Comparison of ENCODE assay signal across 9 cellular contexts in the genomic region with DNA sequence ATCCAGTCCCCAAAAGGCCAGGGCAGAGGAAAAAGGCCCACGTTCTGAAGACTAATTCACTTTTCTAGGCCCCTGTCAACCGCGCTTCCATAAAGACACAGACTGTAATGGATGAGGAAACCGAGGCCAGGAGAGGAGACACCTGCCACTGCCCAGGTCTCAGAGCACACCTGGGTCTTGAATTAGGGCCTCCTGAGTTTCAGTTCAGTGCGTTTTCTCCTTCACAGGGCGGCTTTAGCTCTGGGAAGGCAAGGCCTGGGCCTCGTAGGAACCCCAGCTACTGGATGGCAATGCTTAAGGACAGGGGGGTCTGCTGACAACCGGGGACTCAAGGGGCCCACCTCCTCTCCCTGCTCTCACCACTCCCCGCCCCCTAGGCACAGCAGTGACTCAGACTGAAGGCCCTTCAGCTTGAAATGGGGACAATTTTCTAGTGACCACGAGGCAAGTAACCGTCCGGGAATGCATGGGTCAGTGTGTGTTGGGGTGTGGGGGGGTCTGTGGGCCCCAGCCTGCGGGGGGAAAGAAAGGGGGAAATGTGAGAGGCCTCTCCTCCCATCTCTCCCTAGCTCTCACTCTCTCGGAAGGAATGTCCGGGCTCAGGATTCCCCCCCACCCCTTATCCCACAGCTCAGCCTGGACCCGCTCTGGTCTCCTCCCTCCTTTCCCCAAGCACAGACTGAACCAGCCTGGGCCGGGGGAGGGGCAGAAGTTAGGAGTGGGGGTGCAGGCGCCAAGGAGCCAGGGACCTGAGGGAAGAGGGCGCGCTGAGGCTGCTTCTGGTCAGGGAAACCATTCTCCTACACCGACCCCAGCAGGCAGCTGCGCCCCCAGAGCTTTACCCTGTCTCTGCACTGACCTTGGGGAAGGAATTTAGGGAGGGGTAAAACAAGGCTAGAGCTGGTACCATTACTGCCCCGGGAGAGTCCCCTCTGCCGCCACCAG. TPM values are rescaled to one million over a fixed set of nuclear protein-coding genes. Genes with fewer than 3 reads are reported as not detected.
A peak's percentile ranks its signal among the peaks of the same experiment; 100 is the strongest.
DNase-seq lines count a peak whose midpoint lies in the region; ATAC-seq and TF ChIP-seq lines count a peak whose summit lies in the region.
"Had no signal": no experiment of that assay in that cellular context is flagged by ENCODE, and none has a peak within 500 bp of the region (broad histone marks: within the 10 kb centered on the region; RNA-seq: fewer than 3 reads in every experiment).

No MANE protein-coding gene starts in this region.

- H3K27ac ChIP-seq in CD4-positive, alpha-beta T cell (ENCODE audit: low read depth, low read length): no peak overlapping the region

- intact Hi-C loops in CD4-positive, alpha-beta T cell (cut with DNase I, micrococcal nuclease): loop anchor here in 1 of 2 experiments (5.0 kb wide), 2 partner anchors 38 to 58 kb away; no protein-coding TSS in a partner anchor

- peaks cover 11% of the 10 kb centered on the region for H3K27me3 Mint-ChIP-seq in CD4-positive, alpha-beta T cell
- peaks cover 20 to 51% of the 10 kb centered on the region in 2 donors for H3K27me3 Mint-ChIP-seq in effector memory CD8-positive, alpha-beta T cell
- peaks cover 14 to 19% of the 10 kb centered on the region in 2 donors for H3K27me3 Mint-ChIP-seq in natural killer cell treated with Interleukin-12 subunit alpha and Interleukin-12 subunit beta and Interleukin-15 and Interleukin-18, amount 100 ng/mL, for 72 hours

- H3K9me3 Mint-ChIP-seq in CD4-positive, alpha-beta T cell: no peaks in the 10 kb centered on the region
- H3K9me3 Mint-ChIP-seq in effector memory CD8-positive, alpha-beta T cell: no peaks in the 10 kb centered on the region
- no peaks in the 10 kb centered on the region for H3K9me3 Mint-ChIP-seq in natural killer cell treated with Interleukin-12 subunit alpha and Interleukin-12 subunit beta and Interleukin-15 and Interleukin-18, amount 100 ng/mL, for 72 hours

- no peak for TF ChIP-seq CTCF in CD4-positive, alpha-beta T cell (IDR thresholded peaks at IDR 0.05)

- no peak overlapping the region for H3K27ac Mint-ChIP-seq in CD4-positive, alpha-beta T cell
- no peak overlapping the region for H3K27ac Mint-ChIP-seq in effector memory CD8-positive, alpha-beta T cell
- no peak overlapping the region for H3K27ac Mint-ChIP-seq in natural killer cell treated with Interleukin-12 subunit alpha and Interleukin-12 subunit beta and Interleukin-15 and Interleukin-18, amount 100 ng/mL, for 72 hours

- peaks cover 14% of the 10 kb centered on the region for H3K4me1 Mint-ChIP-seq in CD4-positive, alpha-beta T cell (ENCODE audit: low read depth)
- peaks cover 3 to 4% of the 10 kb centered on the region in 2 donors for H3K4me1 Mint-ChIP-seq in effector memory CD8-positive, alpha-beta T cell (ENCODE audit: low read depth in 2 of 2)
- peaks cover 5 to 8% of the 10 kb centered on the region in 2 donors for H3K4me1 Mint-ChIP-seq in natural killer cell treated with Interleukin-12 subunit alpha and Interleukin-12 subunit beta and Interleukin-15 and Interleukin-18, amount 100 ng/mL, for 72 hours (ENCODE audit: low read depth in 2 of 2)

- H3K4me3 Mint-ChIP-seq in CD4-positive, alpha-beta T cell: peak overlapping the region; percentile 82
- peak overlapping the region; percentile 83 to 85 for H3K4me3 Mint-ChIP-seq in effector memory CD8-positive, alpha-beta T cell
- H3K4me3 Mint-ChIP-seq in natural killer cell treated with Interleukin-12 subunit alpha and Interleukin-12 subunit beta and Interleukin-15 and Interleukin-18, amount 100 ng/mL, for 72 hours: peak overlapping the region; percentile 72

- POLR2A ChIA-PET in CD4-positive, alpha-beta T cell (lab: Charles Lee): interaction anchor here (0.7 to 2.7 kb wide), 10 partner anchors 9 to 376 kb away, joined by 3 to 29 read pairs (median 4); no protein-coding TSS in a partner anchor

- no peaks in the 10 kb centered on the region for H3K36me3 Mint-ChIP-seq in CD4-positive, alpha-beta T cell (ENCODE audit: low read depth)
- H3K36me3 Mint-ChIP-seq in effector memory CD8-positive, alpha-beta T cell (ENCODE audit: insufficient read depth): no peaks in the 10 kb centered on the region
- H3K36me3 Mint-ChIP-seq in natural killer cell treated with Interleukin-12 subunit alpha and Interleukin-12 subunit beta and Interleukin-15 and Interleukin-18, amount 100 ng/mL, for 72 hours: no peaks in the 10 kb centered on the region
- H3K36me3 Mint-ChIP-seq: IgD-negative memory B cell had no signal

- CTCF ChIA-PET in CD4-positive, alpha-beta T cell (lab: Charles Lee): interaction anchor here (0.7 to 1.7 kb wide), 5 partner anchors 8 to 247 kb away, joined by 3 to 6 read pairs (median 3); partner anchors contain the start of gene DGKZ

- H3K27me3 ChIP-seq in CD4-positive, alpha-beta T cell (ENCODE audit: control insufficient read depth, insufficient read depth, low read length): peaks cover 6% of the 10 kb centered on the region

- ATAC-seq in CD4-positive, alpha-beta T cell (ENCODE audit: poor library complexity): no peak
- ATAC-seq in effector memory CD8-positive, alpha-beta T cell (replicated peaks): peak; percentile 13
- no peak for ATAC-seq in natural killer cell treated with Interleukin-12 subunit alpha and Interleukin-12 subunit beta and Interleukin-15 and Interleukin-18, amount 100 ng/mL, for 72 hours
- ATAC-seq in GM21737 (IDR thresholded peaks at IDR 0.05; ENCODE audit: unreplicated experiment): no peak
- no peak for ATAC-seq in GM19324 (IDR thresholded peaks at IDR 0.05; ENCODE audit: low FRiP score, unreplicated experiment)

- no peaks in the 10 kb centered on the region for H3K9me3 ChIP-seq in CD4-positive, alpha-beta T cell (ENCODE audit: control insufficient read depth, low read length)

- no peak for DNase-seq in CD4-positive, alpha-beta T cell
- peak; percentile 99 for DNase-seq in M059J (ENCODE audit: low read depth)
- no peak for DNase-seq in effector memory CD8-positive, alpha-beta T cell
- no peak for DNase-seq in natural killer cell treated with Interleukin-12 subunit alpha and Interleukin-12 subunit beta and Interleukin-15 and Interleukin-18, amount 100 ng/mL, for 72 hours (ENCODE audit: low spot score)
- DNase-seq in SK-N-DZ (ENCODE audit: low spot score): no peak
- no peak for DNase-seq in NCI-H1436 treated with DMSO at 0.1 percent for 48 hours (lab: John Stamatoyannopoulos, UW)

RNA-seq across cellular contexts. Expression of gene CREB3L1, which starts 17.2 kb away (rescaled TPM):
- not detected for total RNA-seq in CD4-positive, alpha-beta T cell
- total RNA-seq in M059J (2014; rRNA removed; shearing (Covaris generic)): 40.1 and 70.3 TPM in 2 replicates
- not detected for total RNA-seq in natural killer cell treated with Interleukin-12 subunit alpha and Interleukin-12 subunit beta and Interleukin-15 and Interleukin-18, amount 100 ng/mL, for 72 hours
- 0.21 TPM in 1 of 2 replicates, not detected in the other for polyA plus RNA-seq in SK-N-DZ (2014; cell fraction: cytosol; rRNA removed)
- polyA plus RNA-seq in SK-N-DZ (2014; cell fraction: nucleus; rRNA removed): not detected in 2 replicates
- polyA plus RNA-seq: IgD-negative memory B cell had no signal

RNA-seq across cellular contexts. Expression of gene DGKZ, which starts 52.6 kb away (rescaled TPM):
- total RNA-seq in CD4-positive, alpha-beta T cell: 100 to 1,000 TPM; 159 to 166 TPM
- total RNA-seq in M059J (2014; rRNA removed; shearing (Covaris generic)): 38.4 and 73.4 TPM in 2 replicates
- 100 to 1,000 TPM; 104 to 207 TPM for total RNA-seq in natural killer cell treated with Interleukin-12 subunit alpha and Interleukin-12 subunit beta and Interleukin-15 and Interleukin-18, amount 100 ng/mL, for 72 hours
- polyA plus RNA-seq in SK-N-DZ (2014; cell fraction: cytosol; rRNA removed): 54.5 and 58.7 TPM in 2 replicates
- 148 and 162 TPM in 2 replicates for polyA plus RNA-seq in SK-N-DZ (2014; cell fraction: nucleus; rRNA removed)

Comparison
In these comparisons a context has a peak if more than half of its experiments do, and no peak if none do; other contexts are left out.
1. RNA of gene CREB3L1, which starts 17.2 kb away (total RNA-seq): 40.1 to 70.3 TPM in M059J; not detected in CD4-positive, alpha-beta T cell and not detected in natural killer cell treated with Interleukin-12 subunit alpha and Interleukin-12 subunit beta and Interleukin-15 and Interleukin-18, amount 100 ng/mL, for 72 hours; every median in the first group is over 10 times any median in the second.
2. Peak in every context shown above with its lines, with median percentiles within 50 percentile points of each other: H3K4me3 Mint-ChIP-seq.